2 cellular contexts compared by ENCODE assay signal in genomic region chr15:61086001-61086400, GRCh38.
TF ChIP-seq lines count a peak whose summit lies in the region.

No MANE protein-coding gene starts in this region.

TF ChIP-seq in liver, 16 proteins besides CTCF, POLR2A, EP300 and RAD21 (continued from another document):
- TF ChIP-seq REST (IDR thresholded peaks at IDR 0.05) (peak; percentile 32), HNF4A (conservative IDR thresholded peaks at IDR 0.05) (peak; percentile 13 to 72), FOXA1 (IDR thresholded peaks at IDR 0.05) (peak; percentile 32), TAF1 (conservative IDR thresholded peaks at IDR 0.05) (no peak), EGR1 (IDR thresholded peaks at IDR 0.05; ENCODE audit: low read depth in 2 of 2) (no peak), YY1 (IDR thresholded peaks at IDR 0.05) (peak; percentile 73), NR2F2 (IDR thresholded peaks at IDR 0.05) (no peak), HNF4G (IDR thresholded peaks at IDR 0.05) (no peak), GABPA (IDR thresholded peaks at IDR 0.05 in 1 of 2, conservative IDR thresholded peaks at IDR 0.05 in 1 of 2) (no peak), MAX (IDR thresholded peaks at IDR 0.05) (no peak)
- TF ChIP-seq, protein P1, sequence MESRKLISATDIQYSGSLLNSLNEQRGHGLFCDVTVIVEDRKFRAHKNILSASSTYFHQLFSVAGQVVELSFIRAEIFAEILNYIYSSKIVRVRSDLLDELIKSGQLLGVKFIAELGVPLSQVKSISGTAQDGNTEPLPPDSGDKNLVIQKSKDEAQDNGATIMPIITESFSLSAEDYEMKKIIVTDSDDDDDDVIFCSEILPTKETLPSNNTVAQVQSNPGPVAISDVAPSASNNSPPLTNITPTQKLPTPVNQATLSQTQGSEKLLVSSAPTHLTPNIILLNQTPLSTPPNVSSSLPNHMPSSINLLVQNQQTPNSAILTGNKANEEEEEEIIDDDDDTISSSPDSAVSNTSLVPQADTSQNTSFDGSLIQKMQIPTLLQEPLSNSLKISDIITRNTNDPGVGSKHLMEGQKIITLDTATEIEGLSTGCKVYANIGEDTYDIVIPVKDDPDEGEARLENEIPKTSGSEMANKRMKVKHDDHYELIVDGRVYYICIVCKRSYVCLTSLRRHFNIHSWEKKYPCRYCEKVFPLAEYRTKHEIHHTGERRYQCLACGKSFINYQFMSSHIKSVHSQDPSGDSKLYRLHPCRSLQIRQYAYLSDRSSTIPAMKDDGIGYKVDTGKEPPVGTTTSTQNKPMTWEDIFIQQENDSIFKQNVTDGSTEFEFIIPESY (IDR thresholded peaks at IDR 0.05) = peak; percentile 25

TF ChIP-seq in HepG2, 621 proteins besides CTCF, POLR2A, EP300 and RAD21:
- no peak for TF ChIP-seq ZBTB10 (CRISPR knock-in tag; IDR thresholded peaks at IDR 0.05; ENCODE audit: borderline replicate concordance)
- TF ChIP-seq ZNF713 (CRISPR knock-in tag; IDR thresholded peaks at IDR 0.05) = no peak
- no peak for TF ChIP-seq NR2F6 (IDR thresholded peaks at IDR 0.05)
- TF ChIP-seq NR2F6 (CRISPR knock-in tag; IDR thresholded peaks at IDR 0.05) = no peak
